ENCODE assay signal across 8 cellular contexts in genomic region chr14:104814701-104815100, GRCh38. TPM values are rescaled to one million over a fixed set of nuclear protein-coding genes. Genes with fewer than 3 reads are reported as not detected.
A peak's percentile ranks its signal among the peaks of the same experiment; 100 is the strongest.
DNase-seq lines count a peak whose midpoint lies in the region; ATAC-seq and TF ChIP-seq lines count a peak whose summit lies in the region.
"Not testable (repeated sequence)": the region's sequence is repeated elsewhere in the genome, so short reads cannot be mapped to it uniquely, and the experiment has no call there.

No MANE protein-coding gene starts in this region.

- CTCF ChIA-PET in T-cell (lab: Charles Lee), result not testable (repeated sequence)

- peaks cover 14 to 19% (median 19%) of the 10 kb centered on the region in 3 donors for H3K4me1 Mint-ChIP-seq in T-cell
- peaks cover 17% of the 10 kb centered on the region for H3K4me1 Mint-ChIP-seq in activated naive CD4-positive, alpha-beta T cell treated with anti-CD3 and anti-CD28 coated beads, Interleukin-2, amount 50 U/mL, for 24 hours
- H3K4me1 Mint-ChIP-seq in nephron, result peaks cover 15% of the 10 kb centered on the region
- peaks cover 30% of the 10 kb centered on the region for H3K4me1 Mint-ChIP-seq in stimulated activated naive CD8-positive, alpha-beta T cell treated with anti-CD3 and anti-CD28 coated beads, Interleukin-15, amount 100 ng/mL, for 72 hours

- H3K9me3 ChIP-seq in BLaER1; HUES48 (ENCODE audit: control insufficient read depth, insufficient read depth, low read length); effector memory CD4-positive, alpha-beta T cell (ENCODE audit: control insufficient read depth, low read length): not testable (repeated sequence)

- H3K4me3 Mint-ChIP-seq in T-cell, result peak overlapping the region; percentile 86 to 90 (median 87)
- H3K4me3 Mint-ChIP-seq in activated naive CD4-positive, alpha-beta T cell treated with anti-CD3 and anti-CD28 coated beads, Interleukin-2, amount 50 U/mL, for 24 hours, result peak overlapping the region; percentile 94
- peak overlapping the region; percentile 96 to 97 (median 96) for H3K4me3 Mint-ChIP-seq in nephron
- H3K4me3 Mint-ChIP-seq in stimulated activated naive CD8-positive, alpha-beta T cell treated with anti-CD3 and anti-CD28 coated beads, Interleukin-15, amount 100 ng/mL, for 72 hours, result peak overlapping the region; percentile 83 to 98

- not testable (repeated sequence) for DNase-seq in T-cell; effector memory CD4-positive, alpha-beta T cell; stimulated activated naive CD8-positive, alpha-beta T cell treated with anti-CD3 and anti-CD28 coated beads, Interleukin-15, amount 100 ng/mL, for 72 hours
- DNase-seq in left ventricle myocardium superior, result peak; percentile 3

- peaks cover 28% of the 10 kb centered on the region for H3K36me3 ChIP-seq in BLaER1
- not testable (repeated sequence) for H3K36me3 ChIP-seq in HUES48 (ENCODE audit: control insufficient read depth, insufficient read depth, low read length); effector memory CD4-positive, alpha-beta T cell (ENCODE audit: control insufficient read depth, insufficient read depth, low read length)

- peaks cover 28% of the 10 kb centered on the region for H3K4me1 ChIP-seq in BLaER1
- not testable (repeated sequence) for H3K4me1 ChIP-seq in HUES48 (ENCODE audit: control insufficient read depth, insufficient read depth, low read length)
- peaks cover 14% of the 10 kb centered on the region for H3K4me1 ChIP-seq in effector memory CD4-positive, alpha-beta T cell (ENCODE audit: control insufficient read depth, insufficient read depth, low read length, poor library complexity, severe bottlenecking)

- H3K27ac ChIP-seq in BLaER1; HUES48 (ENCODE audit: low read depth, low read length): not testable (repeated sequence)
- peak overlapping the region; percentile 91 for H3K27ac ChIP-seq in effector memory CD4-positive, alpha-beta T cell (ENCODE audit: insufficient read depth, low read length, poor library complexity, severe bottlenecking)

- H3K27me3 Mint-ChIP-seq in T-cell; activated naive CD4-positive, alpha-beta T cell treated with anti-CD3 and anti-CD28 coated beads, Interleukin-2, amount 50 U/mL, for 24 hours; nephron (ENCODE audit: low read depth); stimulated activated naive CD8-positive, alpha-beta T cell treated with anti-CD3 and anti-CD28 coated beads, Interleukin-15, amount 100 ng/mL, for 72 hours: not testable (repeated sequence)

- ATAC-seq in T-cell (replicated peaks in 1 of 4); left ventricle myocardium superior; stimulated activated naive CD8-positive, alpha-beta T cell treated with anti-CD3 and anti-CD28 coated beads, Interleukin-15, amount 100 ng/mL, for 72 hours: not testable (repeated sequence)

- TF ChIP-seq CTCF in nephron (IDR thresholded peaks at IDR 0.05; ENCODE audit: unreplicated experiment in 3 of 3), result not testable (repeated sequence)

- POLR2A ChIA-PET in T-cell (lab: Charles Lee), result not testable (repeated sequence)

- intact Hi-C loops in left ventricle myocardium superior (cut with micrococcal nuclease), result not testable (repeated sequence)

- H3K4me2 ChIP-seq in BLaER1, result peak overlapping the region; percentile 72

- H3K27ac Mint-ChIP-seq in T-cell (peak overlapping the region in 1 of 2 donors; percentile 93), nephron (peak overlapping the region; percentile 15 to 28 (median 17))
- not testable (repeated sequence) for H3K27ac Mint-ChIP-seq in activated naive CD4-positive, alpha-beta T cell treated with anti-CD3 and anti-CD28 coated beads, Interleukin-2, amount 50 U/mL, for 24 hours; stimulated activated naive CD8-positive, alpha-beta T cell treated with anti-CD3 and anti-CD28 coated beads, Interleukin-15, amount 100 ng/mL, for 72 hours

- H3K9me3 Mint-ChIP-seq in T-cell; activated naive CD4-positive, alpha-beta T cell treated with anti-CD3 and anti-CD28 coated beads, Interleukin-2, amount 50 U/mL, for 24 hours; nephron; stimulated activated naive CD8-positive, alpha-beta T cell treated with anti-CD3 and anti-CD28 coated beads, Interleukin-15, amount 100 ng/mL, for 72 hours: not testable (repeated sequence)

- H3K4me3 ChIP-seq in BLaER1 (peak overlapping the region; percentile 88), HUES48 (ENCODE audit: low read depth, low read length) (peak overlapping the region; percentile 78; the same call in 1 of the 2 replicates)
- H3K4me3 ChIP-seq in effector memory CD4-positive, alpha-beta T cell (ENCODE audit: insufficient read depth, low read depth, low read length, poor library complexity, severe bottlenecking), result not testable (repeated sequence)

- H3K36me3 Mint-ChIP-seq in T-cell; activated naive CD4-positive, alpha-beta T cell treated with anti-CD3 and anti-CD28 coated beads, Interleukin-2, amount 50 U/mL, for 24 hours; nephron (ENCODE audit: low read depth): not testable (repeated sequence)

- not testable (repeated sequence) for H3K27me3 ChIP-seq in BLaER1; HUES48 (ENCODE audit: control insufficient read depth, insufficient read depth, low read length); effector memory CD4-positive, alpha-beta T cell (replicated peaks; ENCODE audit: control insufficient read depth, insufficient read depth, low read length, poor library complexity, severe bottlenecking)

- H4K20me1 ChIP-seq in BLaER1, result not testable (repeated sequence)

- peak overlapping the region; percentile 95 for H3K9ac ChIP-seq in BLaER1
- not testable (repeated sequence) for H3K9ac ChIP-seq in HUES48 (ENCODE audit: low read depth, low read length)

RNA-seq across cellular contexts. Expression of gene ZBTB42, which starts 13.8 kb away (rescaled TPM):
- total RNA-seq in T-cell (10 to 100 TPM in 1 of 5 donors, 1 to 10 TPM in 4; 3.5 to 10.5 (median 9.4) TPM), left ventricle myocardium superior (5.3 TPM)

RNA-seq across cellular contexts. Expression of gene AKT1, which starts 19.2 kb away (rescaled TPM):
- total RNA-seq in T-cell (100 to 1,000 TPM in 2 of 5 donors, 10 to 100 TPM in 3; 68.4 to 113 (median 99.7) TPM), left ventricle myocardium superior (142 TPM)

RNA-seq across cellular contexts. Expression of gene CEP170B, which starts 50.4 kb away (rescaled TPM):
- total RNA-seq in T-cell (10 to 100 TPM in 1 of 5 donors, 1 to 10 TPM in 4; 2.8 to 11.2 (median 6.9) TPM), left ventricle myocardium superior (10.7 TPM)
